37 cellular contexts compared by ENCODE assay signal in the genomic region with DNA sequence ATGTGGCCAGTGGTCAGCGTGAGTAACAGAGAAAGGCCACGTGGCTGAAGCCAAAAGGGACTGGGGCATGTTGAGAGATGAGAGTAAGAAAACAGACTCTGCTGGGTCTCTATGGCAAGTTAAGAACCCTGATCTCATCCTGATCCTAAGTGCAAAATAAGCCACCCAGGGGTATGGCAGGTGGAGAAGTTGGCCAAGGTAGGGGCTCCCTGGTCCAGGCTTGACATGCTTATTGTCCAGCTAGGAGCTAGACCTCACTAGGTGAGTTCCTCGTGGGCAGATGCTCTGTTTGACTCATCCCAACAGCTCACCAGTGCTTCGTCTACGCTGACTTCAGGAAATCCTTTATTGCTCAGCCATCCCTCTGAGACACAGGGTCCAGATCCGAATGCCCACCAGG.
"Had no signal": no experiment of that assay in that cellular context is flagged by ENCODE, and none has a peak within 500 bp of the region (broad histone marks: within the 10 kb centered on the region; RNA-seq: fewer than 3 reads in every experiment).

No MANE protein-coding gene starts in this region.

- ATAC-seq: activated CD8-positive, alpha-beta T cell treated with anti-CD3 and anti-CD28 coated beads for 36 hours; activated naive CD4-positive, alpha-beta T cell treated with anti-CD3 and anti-CD28 coated beads, Interleukin-2, amount 50 U/mL, for 72 hours; activated T-cell treated with anti-CD3 and anti-CD28 coated beads, Interleukin-2, amount 50 U/mL, for 4 hours; activated T-cell treated with anti-CD3 and anti-CD28 coated beads, Interleukin-2, amount 50 U/mL, for 72 hours; activated T-helper 17 cell treated with anti-CD3 and anti-CD28 coated beads, Interleukin-2, amount 50 U/mL, for 72 hours; body of pancreas had no signal

- H3K36me3 ChIP-seq: adrenal gland, brain microvascular endothelial cell, breast epithelium had no signal

- H3K4me1 ChIP-seq: adrenal gland, body of pancreas, breast epithelium had no signal

- H3K4me3 Mint-ChIP-seq: activated B cell treated with CpG ODN at 0.5 μM for 24 hours; activated CD4-positive, alpha-beta memory T cell treated with anti-CD3 and anti-CD28 coated beads for 36 hours; activated CD4-positive, alpha-beta T cell treated with anti-CD3 and anti-CD28 coated beads, Interleukin-2, amount 10 ng/mL, durations not matched to agents 24 days and 14 days; activated CD8-positive, alpha-beta T cell treated with anti-CD3 and anti-CD28 coated beads for 36 hours; activated naive CD4-positive, alpha-beta T cell treated with anti-CD3 and anti-CD28 coated beads for 36 hours; activated naive CD8-positive, alpha-beta T cell treated with anti-CD3 and anti-CD28 coated beads for 36 hours; activated T-cell treated with anti-CD3 and anti-CD28 coated beads, Interleukin-2, amount 50 U/mL, for 4 hours; activated T-cell treated with anti-CD3 and anti-CD28 coated beads, Interleukin-2, amount 50 U/mL, for 72 hours; activated T-helper 1 cell treated with anti-CD3 and anti-CD28 coated beads, Interleukin-12 subunit alpha, Interleukin-12 subunit beta, Interleukin-2, Interleukin-4 antibody, amounts not matched to agents 30 ng/mL and 10 ng/mL and 1 ng/mL, durations not matched to agents 14 hours and 24 hours and 36 hours; activated T-helper 17 cell treated with anti-CD3 and anti-CD28 coated beads, Interleukin-2, amount 50 U/mL, for 72 hours; T-helper 1 cell treated with Interleukin-12 subunit alpha and Interleukin-12 subunit beta and Interleukin-4 antibody, amounts not matched to agents 30 μg/mL and 1 μg/mL, for 36 hours; T-helper 2 cell treated with Interferon-gamma antibody and Interleukin-4, amounts not matched to agents 5 μg/mL and 100 μg/mL, for 36 hours had no signal

- H3K9me3 Mint-ChIP-seq: activated B cell treated with CpG ODN at 0.5 μM for 24 hours; activated CD4-positive, alpha-beta memory T cell treated with anti-CD3 and anti-CD28 coated beads for 36 hours; activated naive CD4-positive, alpha-beta T cell treated with anti-CD3 and anti-CD28 coated beads for 36 hours; activated naive CD8-positive, alpha-beta T cell treated with anti-CD3 and anti-CD28 coated beads for 36 hours; activated T-cell treated with anti-CD3 and anti-CD28 coated beads, Interleukin-2, amount 50 U/mL, for 4 hours; activated T-helper 1 cell treated with anti-CD3 and anti-CD28 coated beads, Interleukin-12 subunit alpha, Interleukin-12 subunit beta, Interleukin-2, Interleukin-4 antibody, amounts not matched to agents 30 ng/mL and 10 ng/mL and 1 ng/mL, durations not matched to agents 14 hours and 24 hours and 36 hours; T-helper 1 cell treated with Interleukin-12 subunit alpha and Interleukin-12 subunit beta and Interleukin-4 antibody, amounts not matched to agents 30 μg/mL and 1 μg/mL, for 36 hours; T-helper 2 cell treated with Interferon-gamma antibody and Interleukin-4, amounts not matched to agents 5 μg/mL and 100 μg/mL, for 36 hours had no signal

- FAIRE-seq: astrocyte, TTC549 had no signal

- DNase-seq: activated B cell treated with CpG ODN at 0.5 μM for 24 hours; activated CD4-positive, alpha-beta memory T cell treated with anti-CD3 and anti-CD28 coated beads for 36 hours; activated CD4-positive, alpha-beta T cell treated with anti-CD3 and anti-CD28 coated beads for 4 hours; activated CD4-positive, alpha-beta T cell treated with anti-CD3 and anti-CD28 coated beads, Interleukin-2, amount 10 ng/mL, durations not matched to agents 24 days and 14 days; activated CD4-positive, alpha-beta T cell treated with anti-CD3 and anti-CD28 coated beads, Interleukin-2, amount 50 U/mL, for 1 hour; activated CD4-positive, alpha-beta T cell treated with anti-CD3 and anti-CD28 coated beads, Interleukin-2, amount 50 U/mL, for 4 hours; activated CD4-positive, CD25-positive, alpha-beta regulatory T cell treated with anti-CD3 and anti-CD28 coated beads, Interleukin-2, amount 50 U/mL, for 72 hours; activated CD8-positive, alpha-beta memory T cell treated with anti-CD3 and anti-CD28 coated beads, Interleukin-2, amount 50 U/mL, for 4 hours; activated CD8-positive, alpha-beta T cell treated with anti-CD3 and anti-CD28 coated beads for 36 hours; activated effector memory CD4-positive, alpha-beta T cell treated with anti-CD3 and anti-CD28 coated beads, Interleukin-2, amount 50 U/mL, for 16 hours; activated gamma-delta T cell treated with Interleukin-2 at 50 U/mL for 16 hours; activated naive CD4-positive, alpha-beta T cell; activated naive CD4-positive, alpha-beta T cell treated with anti-CD3 and anti-CD28 coated beads for 36 hours; activated naive CD4-positive, alpha-beta T cell treated with anti-CD3 and anti-CD28 coated beads, Interleukin-2, amount 50 U/mL, for 16 hours; activated naive CD8-positive, alpha-beta T cell treated with anti-CD3 and anti-CD28 coated beads for 36 hours; activated T-cell treated with anti-CD3 and anti-CD28 coated beads for 4 hours; activated T-cell treated with anti-CD3 and anti-CD28 coated beads, Interleukin-2, amount 50 U/mL, for 1 hour; activated T-cell treated with anti-CD3 and anti-CD28 coated beads, Interleukin-2, amount 50 U/mL, for 4 hours; activated T-cell treated with anti-CD3 and anti-CD28 coated beads, Interleukin-2, amount 50 U/mL, for 72 hours; adrenal gland; amniotic stem cell; aorta; body of pancreas; brain microvascular endothelial cell; central memory CD4-positive, alpha-beta T cell; T-helper 1 cell; T-helper 2 cell; T-helper 9 cell had no signal

- H3K27ac Mint-ChIP-seq: activated B cell treated with CpG ODN at 0.5 μM for 24 hours; activated CD4-positive, alpha-beta memory T cell treated with anti-CD3 and anti-CD28 coated beads for 36 hours; activated CD4-positive, alpha-beta T cell treated with anti-CD3 and anti-CD28 coated beads, Interleukin-2, amount 10 ng/mL, durations not matched to agents 24 days and 14 days; activated CD8-positive, alpha-beta T cell treated with anti-CD3 and anti-CD28 coated beads for 36 hours; activated naive CD4-positive, alpha-beta T cell treated with anti-CD3 and anti-CD28 coated beads for 36 hours; activated naive CD8-positive, alpha-beta T cell treated with anti-CD3 and anti-CD28 coated beads for 36 hours; activated T-cell treated with anti-CD3 and anti-CD28 coated beads, Interleukin-2, amount 50 U/mL, for 72 hours; activated T-helper 1 cell treated with anti-CD3 and anti-CD28 coated beads, Interleukin-12 subunit alpha, Interleukin-12 subunit beta, Interleukin-2, Interleukin-4 antibody, amounts not matched to agents 30 ng/mL and 10 ng/mL and 1 ng/mL, durations not matched to agents 14 hours and 24 hours and 36 hours; activated T-helper 17 cell treated with anti-CD3 and anti-CD28 coated beads, Interleukin-2, amount 50 U/mL, for 72 hours; T-helper 1 cell treated with Interleukin-12 subunit alpha and Interleukin-12 subunit beta and Interleukin-4 antibody, amounts not matched to agents 30 μg/mL and 1 μg/mL, for 36 hours; T-helper 2 cell treated with Interferon-gamma antibody and Interleukin-4, amounts not matched to agents 5 μg/mL and 100 μg/mL, for 36 hours had no signal

- H3K27me3 Mint-ChIP-seq: activated B cell treated with CpG ODN at 0.5 μM for 24 hours; activated CD4-positive, alpha-beta memory T cell treated with anti-CD3 and anti-CD28 coated beads for 36 hours; activated CD4-positive, alpha-beta T cell treated with anti-CD3 and anti-CD28 coated beads, Interleukin-2, amount 10 ng/mL, durations not matched to agents 24 days and 14 days; activated CD8-positive, alpha-beta T cell treated with anti-CD3 and anti-CD28 coated beads for 36 hours; activated naive CD8-positive, alpha-beta T cell treated with anti-CD3 and anti-CD28 coated beads for 36 hours; activated T-helper 17 cell treated with anti-CD3 and anti-CD28 coated beads, Interleukin-2, amount 50 U/mL, for 72 hours had no signal

- H3K27me3 ChIP-seq: adrenal gland, body of pancreas, brain microvascular endothelial cell, breast epithelium had no signal

- H3K4me3 ChIP-seq: adrenal gland, body of pancreas, breast epithelium had no signal

- H3K27ac ChIP-seq: adrenal gland, body of pancreas, brain microvascular endothelial cell, breast epithelium, VCaP had no signal

- H3K9me3 ChIP-seq: adrenal gland, body of pancreas, breast epithelium had no signal
